ENCODE assay signal across 1 cellular context in the genomic region with DNA sequence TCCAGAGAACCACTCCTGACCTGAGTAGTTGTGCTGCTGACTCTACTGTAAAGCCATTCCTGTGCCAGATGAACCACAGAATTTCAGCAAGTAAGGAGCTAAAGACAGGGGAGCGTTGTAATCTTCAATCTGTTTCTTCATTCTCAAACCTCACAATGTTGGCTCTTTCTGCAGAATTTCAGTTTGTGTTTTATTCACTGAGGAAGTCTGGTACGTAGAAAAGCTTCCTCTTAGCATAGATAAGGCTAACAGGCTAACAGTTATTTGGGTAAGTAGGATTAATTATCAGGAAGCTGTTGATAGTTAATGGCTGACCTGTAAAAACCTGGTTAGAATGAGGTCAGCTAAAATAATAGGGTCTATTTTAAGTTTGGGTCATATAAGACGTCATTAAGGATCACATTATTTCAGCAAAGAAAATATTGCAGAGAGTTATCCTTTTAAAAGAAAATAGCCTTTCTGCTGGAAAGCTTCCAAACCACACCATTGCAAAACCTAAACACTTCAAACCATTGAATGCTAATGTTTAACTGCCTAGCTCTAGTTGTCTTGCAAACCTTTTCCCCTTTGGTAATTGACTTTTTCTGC.
TF ChIP-seq lines count a peak whose summit lies in the region.

No MANE protein-coding gene starts in this region.

TF ChIP-seq in HEK293, 187 proteins besides CTCF, POLR2A, EP300 and RAD21 (continued from another document and continues in another):
- no peak for TF ChIP-seq ZNF626 (tag by site-specific recombination; IDR thresholded peaks at IDR 0.05)
- TF ChIP-seq GLIS1 (tag by site-specific recombination; IDR thresholded peaks at IDR 0.05): no peak
- no peak for TF ChIP-seq ZNF155 (tag by site-specific recombination; IDR thresholded peaks at IDR 0.05)
- TF ChIP-seq YY2 (tag by site-specific recombination; IDR thresholded peaks at IDR 0.05): no peak
- no peak for TF ChIP-seq ZNF785 (tag by site-specific recombination; IDR thresholded peaks at IDR 0.05)
- no peak for TF ChIP-seq ZNF510 (tag by site-specific recombination; IDR thresholded peaks at IDR 0.05; ENCODE audit: insufficient replicate concordance)
- no peak for TF ChIP-seq ZNF560 (tag by site-specific recombination; IDR thresholded peaks at IDR 0.05; ENCODE audit: borderline replicate concordance)
- TF ChIP-seq ZNF623 (tag by site-specific recombination; IDR thresholded peaks at IDR 0.05): no peak
- TF ChIP-seq EGR2 (tag by site-specific recombination; IDR thresholded peaks at IDR 0.05; ENCODE audit: low read depth): no peak
- TF ChIP-seq PATZ1 (tag by site-specific recombination; IDR thresholded peaks at IDR 0.05): no peak
- TF ChIP-seq MZF1 (tag by site-specific recombination; IDR thresholded peaks at IDR 0.05; ENCODE audit: borderline replicate concordance): no peak
- TF ChIP-seq SP7 (tag by site-specific recombination; IDR thresholded peaks at IDR 0.05): peak; percentile 71
- TF ChIP-seq ZBTB7A (tag by site-specific recombination; IDR thresholded peaks at IDR 0.05; ENCODE audit: low read depth): no peak
- TF ChIP-seq ZNF792 (tag by site-specific recombination; IDR thresholded peaks at IDR 0.05): no peak
- TF ChIP-seq ZNF148 (tag by site-specific recombination; IDR thresholded peaks at IDR 0.05; ENCODE audit: borderline replicate concordance): no peak
- no peak for TF ChIP-seq ZNF433 (tag by site-specific recombination; IDR thresholded peaks at IDR 0.05; ENCODE audit: low read depth)
- TF ChIP-seq, protein P1, sequence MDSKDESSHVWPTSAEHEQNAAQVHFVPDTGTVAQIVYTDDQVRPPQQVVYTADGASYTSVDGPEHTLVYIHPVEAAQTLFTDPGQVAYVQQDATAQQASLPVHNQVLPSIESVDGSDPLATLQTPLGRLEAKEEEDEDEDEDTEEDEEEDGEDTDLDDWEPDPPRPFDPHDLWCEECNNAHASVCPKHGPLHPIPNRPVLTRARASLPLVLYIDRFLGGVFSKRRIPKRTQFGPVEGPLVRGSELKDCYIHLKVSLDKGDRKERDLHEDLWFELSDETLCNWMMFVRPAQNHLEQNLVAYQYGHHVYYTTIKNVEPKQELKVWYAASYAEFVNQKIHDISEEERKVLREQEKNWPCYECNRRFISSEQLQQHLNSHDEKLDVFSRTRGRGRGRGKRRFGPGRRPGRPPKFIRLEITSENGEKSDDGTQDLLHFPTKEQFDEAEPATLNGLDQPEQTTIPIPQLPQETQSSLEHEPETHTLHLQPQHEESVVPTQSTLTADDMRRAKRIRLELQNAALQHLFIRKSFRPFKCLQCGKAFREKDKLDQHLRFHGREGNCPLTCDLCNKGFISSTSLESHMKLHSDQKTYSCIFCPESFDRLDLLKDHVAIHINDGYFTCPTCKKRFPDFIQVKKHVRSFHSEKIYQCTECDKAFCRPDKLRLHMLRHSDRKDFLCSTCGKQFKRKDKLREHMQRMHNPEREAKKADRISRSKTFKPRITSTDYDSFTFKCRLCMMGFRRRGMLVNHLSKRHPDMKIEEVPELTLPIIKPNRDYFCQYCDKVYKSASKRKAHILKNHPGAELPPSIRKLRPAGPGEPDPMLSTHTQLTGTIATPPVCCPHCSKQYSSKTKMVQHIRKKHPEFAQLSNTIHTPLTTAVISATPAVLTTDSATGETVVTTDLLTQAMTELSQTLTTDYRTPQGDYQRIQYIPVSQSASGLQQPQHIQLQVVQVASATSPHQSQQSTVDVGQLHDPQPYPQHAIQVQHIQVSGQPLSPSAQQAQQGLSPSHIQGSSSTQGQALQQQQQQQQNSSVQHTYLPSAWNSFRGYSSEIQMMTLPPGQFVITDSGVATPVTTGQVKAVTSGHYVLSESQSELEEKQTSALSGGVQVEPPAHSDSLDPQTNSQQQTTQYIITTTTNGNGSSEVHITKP (tag by site-specific recombination; IDR thresholded peaks at IDR 0.05): peak; percentile 46; the same call in 1 of the 2 replicates
- no peak for TF ChIP-seq ZBTB11 (tag by site-specific recombination; conservative IDR thresholded peaks at IDR 0.05; ENCODE audit: low read depth)
- no peak for TF ChIP-seq KLF17 (tag by site-specific recombination; IDR thresholded peaks at IDR 0.05)
- peak; percentile 77 for TF ChIP-seq ZBTB21 (tag by site-specific recombination; IDR thresholded peaks at IDR 0.05)
- TF ChIP-seq HOXD13 (CRISPR knock-in tag; IDR thresholded peaks at IDR 0.05; ENCODE audit: borderline replicate concordance): no peak
- TF ChIP-seq ZNF658 (tag by site-specific recombination; IDR thresholded peaks at IDR 0.05): no peak
- no peak for TF ChIP-seq ZNF146 (tag by site-specific recombination; IDR thresholded peaks at IDR 0.05)
- TF ChIP-seq TSHZ1 (tag by site-specific recombination; IDR thresholded peaks at IDR 0.05; ENCODE audit: borderline replicate concordance): peak; percentile 33; the same call in 1 of the 2 replicates
- TF ChIP-seq, protein P2, sequence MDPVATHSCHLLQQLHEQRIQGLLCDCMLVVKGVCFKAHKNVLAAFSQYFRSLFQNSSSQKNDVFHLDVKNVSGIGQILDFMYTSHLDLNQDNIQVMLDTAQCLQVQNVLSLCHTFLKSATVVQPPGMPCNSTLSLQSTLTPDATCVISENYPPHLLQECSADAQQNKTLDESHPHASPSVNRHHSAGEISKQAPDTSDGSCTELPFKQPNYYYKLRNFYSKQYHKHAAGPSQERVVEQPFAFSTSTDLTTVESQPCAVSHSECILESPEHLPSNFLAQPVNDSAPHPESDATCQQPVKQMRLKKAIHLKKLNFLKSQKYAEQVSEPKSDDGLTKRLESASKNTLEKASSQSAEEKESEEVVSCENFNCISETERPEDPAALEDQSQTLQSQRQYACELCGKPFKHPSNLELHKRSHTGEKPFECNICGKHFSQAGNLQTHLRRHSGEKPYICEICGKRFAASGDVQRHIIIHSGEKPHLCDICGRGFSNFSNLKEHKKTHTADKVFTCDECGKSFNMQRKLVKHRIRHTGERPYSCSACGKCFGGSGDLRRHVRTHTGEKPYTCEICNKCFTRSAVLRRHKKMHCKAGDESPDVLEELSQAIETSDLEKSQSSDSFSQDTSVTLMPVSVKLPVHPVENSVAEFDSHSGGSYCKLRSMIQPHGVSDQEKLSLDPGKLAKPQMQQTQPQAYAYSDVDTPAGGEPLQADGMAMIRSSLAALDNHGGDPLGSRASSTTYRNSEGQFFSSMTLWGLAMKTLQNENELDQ (tag by site-specific recombination; IDR thresholded peaks at IDR 0.05; ENCODE audit: low read depth): no peak
- peak; percentile 50; the same call in 1 of the 2 replicates for TF ChIP-seq SCRT2 (tag by site-specific recombination; IDR thresholded peaks at IDR 0.05)
- TF ChIP-seq, protein P3, sequence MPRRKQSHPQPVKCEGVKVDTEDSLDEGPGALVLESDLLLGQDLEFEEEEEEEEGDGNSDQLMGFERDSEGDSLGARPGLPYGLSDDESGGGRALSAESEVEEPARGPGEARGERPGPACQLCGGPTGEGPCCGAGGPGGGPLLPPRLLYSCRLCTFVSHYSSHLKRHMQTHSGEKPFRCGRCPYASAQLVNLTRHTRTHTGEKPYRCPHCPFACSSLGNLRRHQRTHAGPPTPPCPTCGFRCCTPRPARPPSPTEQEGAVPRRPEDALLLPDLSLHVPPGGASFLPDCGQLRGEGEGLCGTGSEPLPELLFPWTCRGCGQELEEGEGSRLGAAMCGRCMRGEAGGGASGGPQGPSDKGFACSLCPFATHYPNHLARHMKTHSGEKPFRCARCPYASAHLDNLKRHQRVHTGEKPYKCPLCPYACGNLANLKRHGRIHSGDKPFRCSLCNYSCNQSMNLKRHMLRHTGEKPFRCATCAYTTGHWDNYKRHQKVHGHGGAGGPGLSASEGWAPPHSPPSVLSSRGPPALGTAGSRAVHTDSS (tag by site-specific recombination; IDR thresholded peaks at IDR 0.05): no peak
- TF ChIP-seq SETDB1 (IDR thresholded peaks at IDR 0.05; ENCODE audit: insufficient read length, low read length): no peak
- TF ChIP-seq ZNF121 (tag by site-specific recombination; IDR thresholded peaks at IDR 0.05): no peak
- TF ChIP-seq ZBTB8A (tag by site-specific recombination; IDR thresholded peaks at IDR 0.05): 0 out of 2 replicates have a peak, but pooled peaks have one; percentile 7
- TF ChIP-seq ZNF791 (tag by site-specific recombination; IDR thresholded peaks at IDR 0.05): no peak
- no peak for TF ChIP-seq ZNF292 (tag by site-specific recombination; IDR thresholded peaks at IDR 0.05; ENCODE audit: borderline replicate concordance, low read depth)
- no peak for TF ChIP-seq ZNF24 (tag by site-specific recombination; IDR thresholded peaks at IDR 0.05)
- no peak for TF ChIP-seq ZNF776 (tag by site-specific recombination; IDR thresholded peaks at IDR 0.05; ENCODE audit: borderline replicate concordance)
- TF ChIP-seq ZNF214 (tag by site-specific recombination; IDR thresholded peaks at IDR 0.05; ENCODE audit: borderline replicate concordance): no peak
- no peak for TF ChIP-seq ZNF223 (tag by site-specific recombination; IDR thresholded peaks at IDR 0.05)
